In genomic region chr5:120258123-120258522, GRCh38 we compare ENCODE assay signal across 11 cellular contexts.
DNase-seq lines count a peak whose midpoint lies in the region; ATAC-seq and TF ChIP-seq lines count a peak whose summit lies in the region.
"Had no signal": no experiment of that assay in that cellular context is flagged by ENCODE, and none has a peak within 500 bp of the region (broad histone marks: within the 10 kb centered on the region; RNA-seq: fewer than 3 reads in every experiment).

No MANE protein-coding gene starts in this region.

- intact Hi-C loops in Right ventricle myocardium superior (cut with DNase I) = no loop called here
- intact Hi-C loops in left ventricle myocardium superior (cut with micrococcal nuclease) = no loop called here

- no peak for DNase-seq in Right ventricle myocardium superior
- no peak for DNase-seq in right atrium auricular region (ENCODE audit: low spot score)
- peak; percentile 79 for DNase-seq in SIG-M5 (lab: John Stamatoyannopoulos, UW)
- DNase-seq in left ventricle myocardium superior = no peak
- DNase-seq in T-helper 2 cell = no peak
- no peak for DNase-seq in stimulated activated CD4-positive, alpha-beta T cell treated with anti-CD3 and anti-CD28 coated beads, Interleukin-4, amount 100 ng/mL, for 4 hours
- no peak for DNase-seq in COR-L47 (lab: John Stamatoyannopoulos, UW)
- DNase-seq in DMS79 treated with DMSO at 0.1 percent for 48 hours (lab: John Stamatoyannopoulos, UW) = no peak
- DNase-seq: left colon, NCI-H2029 treated with DMSO at 0.1 percent for 48 hours, retina had no signal

- H3K36me3 ChIP-seq in right atrium auricular region = no peaks in the 10 kb centered on the region

- H3K4me1 ChIP-seq in right atrium auricular region = no peaks in the 10 kb centered on the region

- H3K4me3 ChIP-seq in right atrium auricular region = no peak overlapping the region

- H3K27me3 ChIP-seq in right atrium auricular region = no peaks in the 10 kb centered on the region

- no peaks in the 10 kb centered on the region for H3K9me3 ChIP-seq in right atrium auricular region

- ATAC-seq in Right ventricle myocardium superior (ENCODE audit: poor library complexity) (peak; percentile 87), left ventricle myocardium superior (peak; percentile 88)
- ATAC-seq: left colon had no signal

- no peak overlapping the region for H3K27ac ChIP-seq in right atrium auricular region

- no peak for TF ChIP-seq CTCF in right atrium auricular region (IDR thresholded peaks at IDR 0.05)
